ENCODE assay signal across 15 cellular contexts in the genomic region with DNA sequence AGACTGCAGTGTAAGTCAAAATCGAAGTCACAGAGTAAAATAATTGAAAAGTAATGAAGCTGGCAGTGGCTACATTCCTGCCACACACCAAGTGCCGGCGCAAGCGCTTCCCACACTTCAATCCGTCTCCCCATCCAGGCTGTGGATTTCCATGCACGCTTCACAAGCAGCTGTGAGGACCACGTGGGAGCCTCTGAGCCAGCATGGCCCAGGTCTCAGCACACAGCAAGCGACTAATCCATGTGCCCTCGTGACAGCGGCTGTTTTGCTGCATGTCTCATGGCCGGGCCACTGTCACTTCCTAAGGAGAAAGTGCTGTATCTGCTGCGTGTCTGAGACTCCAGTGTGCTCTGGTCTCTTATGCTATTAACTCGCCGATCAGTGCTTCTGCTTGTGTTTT.
"Had no signal": no experiment of that assay in that cellular context is flagged by ENCODE, and none has a peak within 500 bp of the region (broad histone marks: within the 10 kb centered on the region; RNA-seq: fewer than 3 reads in every experiment).

No MANE protein-coding gene starts in this region.

- H3K27ac ChIP-seq: parathyroid adenoma had no signal

- H3K79me2 ChIP-seq: parathyroid adenoma had no signal

- H3K9ac ChIP-seq: parathyroid adenoma had no signal

- ATAC-seq: activated naive CD8-positive, alpha-beta T cell treated with anti-CD3 and anti-CD28 coated beads, Interleukin-2, amount 50 U/mL, for 24 hours; activated T-cell treated with anti-CD3 and anti-CD28 coated beads, Interleukin-2, amount 50 U/mL, for 72 hours; effector memory CD8-positive, alpha-beta T cell; left colon; right cardiac atrium; stimulated activated effector memory CD8-positive, alpha-beta T cell treated with anti-CD3 and anti-CD28 coated beads, Interleukin-12 subunit alpha, Interleukin-12 subunit beta, amount 100 ng/mL, for 72 hours had no signal

- H3K4me1 ChIP-seq: parathyroid adenoma had no signal

- H2AFZ ChIP-seq: parathyroid adenoma had no signal

- DNase-seq: activated CD4-positive, alpha-beta memory T cell treated with anti-CD3 and anti-CD28 coated beads, Interleukin-2, amount 10 ng/mL, durations not matched to agents 7 days and 5 days; activated CD4-positive, alpha-beta T cell treated with anti-CD3 and anti-CD28 coated beads for 1 hour; activated CD8-positive, alpha-beta memory T cell treated with anti-CD3 and anti-CD28 coated beads, Interleukin-2, amount 50 U/mL, for 4 hours; activated naive CD4-positive, alpha-beta T cell treated with Interleukin-2 at 50 U/mL for 16 hours; activated naive CD8-positive, alpha-beta T cell treated with anti-CD3 and anti-CD28 coated beads, Interleukin-2, amount 50 U/mL, for 24 hours; activated T-cell treated with anti-CD3 and anti-CD28 coated beads, Interleukin-2, amount 50 U/mL, for 72 hours; central memory CD4-positive, alpha-beta T cell; effector memory CD8-positive, alpha-beta T cell; immature natural killer cell; left colon; nephron progenitor cell; right cardiac atrium; trophoblast cell had no signal
